Comparison of ENCODE assay signal across 8 cellular contexts in genomic region chr1:246567258-246568235, GRCh38. TPM values are rescaled to one million over a fixed set of nuclear protein-coding genes. Genes with fewer than 3 reads are reported as not detected.
DNase-seq lines count a peak whose midpoint lies in the region; ATAC-seq and TF ChIP-seq lines count a peak whose summit lies in the region.

No MANE protein-coding gene starts in this region.

- H3K27me3 Mint-ChIP-seq in IgD-negative memory B cell (no peaks in the 10 kb centered on the region), activated B cell treated with CpG ODN at 0.5 μM for 24 hours (no peaks in the 10 kb centered on the region)

- H3K27ac Mint-ChIP-seq in IgD-negative memory B cell (peak overlapping the region; percentile 91 to 96 (median 95)), activated B cell treated with CpG ODN at 0.5 μM for 24 hours (peak overlapping the region; percentile 97)

- TF ChIP-seq EP300 in gastroesophageal sphincter (IDR thresholded peaks at IDR 0.05): no peak

- TF ChIP-seq CTCF in activated B cell treated with CpG ODN at 0.5 μM for 24 hours (IDR thresholded peaks at IDR 0.05): no peak
- TF ChIP-seq CTCF in gastroesophageal sphincter (IDR thresholded peaks at IDR 0.05): no peak
- no peak for TF ChIP-seq CTCF in gastrocnemius medialis (IDR thresholded peaks at IDR 0.05 in 4 of 5, conservative IDR thresholded peaks at IDR 0.05 in 1 of 5)
- TF ChIP-seq CTCF in GM10266 (IDR thresholded peaks at IDR 0.05; ENCODE audit: control insufficient read depth, insufficient read depth, low read depth, missing control alignments): no peak

- intact Hi-C loops in activated B cell treated with CpG ODN at 0.5 μM for 24 hours (cut with micrococcal nuclease): loop anchor here (1.0 to 10.0 kb wide), 7 partner anchors 33 to 1703 kb away; partner anchors contain the start of genes HNRNPU and ZNF669
- intact Hi-C loops in gastrocnemius medialis (cut with DNase I; ENCODE audit: low total_unique reads): loop anchor here (2.0 to 10.0 kb wide), 7 partner anchors 41 to 1733 kb away; partner anchors contain the start of genes AHCTF1, COX20 and ZNF669

- TF ChIP-seq POLR2A in gastroesophageal sphincter (IDR thresholded peaks at IDR 0.05) (no peak), gastrocnemius medialis (IDR thresholded peaks at IDR 0.05) (no peak)

- peak overlapping the region; percentile 58 to 85 for H3K4me3 ChIP-seq in gastroesophageal sphincter
- H3K4me3 ChIP-seq in gastrocnemius medialis: peak overlapping the region; percentile 84 to 100 (median 95)

- H3K36me3 ChIP-seq in gastroesophageal sphincter (peaks cover 0 to 15% of the 10 kb centered on the region in 2 donors), gastrocnemius medialis (peaks cover 0 to 19% of the 10 kb centered on the region in 2 donors)

- peak overlapping the region; percentile 95 to 100 (median 98) for H3K4me3 Mint-ChIP-seq in IgD-negative memory B cell
- peak overlapping the region; percentile 99 for H3K4me3 Mint-ChIP-seq in activated B cell treated with CpG ODN at 0.5 μM for 24 hours

- H3K4me1 Mint-ChIP-seq in IgD-negative memory B cell (peaks cover 38 to 43% (median 42%) of the 10 kb centered on the region in 3 donors), activated B cell treated with CpG ODN at 0.5 μM for 24 hours (peaks cover 71% of the 10 kb centered on the region)

- CTCF ChIA-PET in activated B cell treated with CpG ODN at 0.5 μM for 24 hours (lab: Charles Lee): no interaction called here

- 6 to 10% methylated on average over 11 to 13 of the region's 13 CpGs for WGBS in gastroesophageal sphincter (ENCODE audit: low coverage in 1 of 2), 2 donors

- peak overlapping the region; percentile 78 to 99 (median 98) for H3K27ac ChIP-seq in gastroesophageal sphincter
- H3K27ac ChIP-seq in gastrocnemius medialis: peak overlapping the region; percentile 90 to 99 (median 96)

- POLR2A ChIA-PET in activated B cell treated with CpG ODN at 0.5 μM for 24 hours (lab: Charles Lee): interaction anchor here (0.6 to 3.9 kb wide), 5 partner anchors 13 to 116 kb away, joined by 3 to 34 read pairs (median 5); partner anchors contain the start of gene SMYD3

- DNase-seq in Caki2 (ENCODE audit: low read depth): peak; percentile 37
- no peak for DNase-seq in activated B cell treated with CpG ODN at 0.5 μM for 24 hours
- no peak for DNase-seq in gastrocnemius medialis
- no peak for DNase-seq in anterior cingulate cortex (lab: John Stamatoyannopoulos, UW)
- DNase-seq in NCI-H187 (lab: John Stamatoyannopoulos, UW): no peak
- DNase-seq in GM10266 (ENCODE audit: extremely low spot score): no peak

- no peaks in the 10 kb centered on the region for H3K27me3 ChIP-seq in gastroesophageal sphincter
- no peaks in the 10 kb centered on the region for H3K27me3 ChIP-seq in gastrocnemius medialis

- no peak for ATAC-seq in activated B cell treated with CpG ODN at 0.5 μM for 24 hours (ENCODE audit: low read depth)
- no peak for ATAC-seq in gastroesophageal sphincter
- ATAC-seq in gastrocnemius medialis: peak in 1 of 2 donors; percentile 5

- in situ Hi-C loops in Caki2 (cut with HindIII; ENCODE audit: low pct_unique_long_range_greater_than_20kb, low sequenced_read_pairs): no loop called here
- in situ Hi-C loops in gastrocnemius medialis (cut with MboI; ENCODE audit: low sequenced_read_pairs in 4 of 4): loop anchor here in 1 of 4 donors (10.0 kb wide), 1 partner anchor 127 kb away; no protein-coding TSS in a partner anchor

- H3K9me3 ChIP-seq in gastroesophageal sphincter: no peaks in the 10 kb centered on the region
- no peaks in the 10 kb centered on the region for H3K9me3 ChIP-seq in gastrocnemius medialis

- H3K4me1 ChIP-seq in gastroesophageal sphincter (peaks cover 8 to 74% (median 19%) of the 10 kb centered on the region in 3 donors), gastrocnemius medialis (peaks cover 57 to 67% of the 10 kb centered on the region in 2 donors)

- H3K9me3 Mint-ChIP-seq in IgD-negative memory B cell: peaks cover 0 to 1% (median 0%) of the 10 kb centered on the region in 3 donors
- H3K9me3 Mint-ChIP-seq in activated B cell treated with CpG ODN at 0.5 μM for 24 hours: no peaks in the 10 kb centered on the region

- peaks cover 2% of the 10 kb centered on the region for H3K36me3 Mint-ChIP-seq in IgD-negative memory B cell
- peaks cover 23% of the 10 kb centered on the region for H3K36me3 Mint-ChIP-seq in activated B cell treated with CpG ODN at 0.5 μM for 24 hours (ENCODE audit: low read depth)

RNA-seq across cellular contexts. Expression of gene CNST, which starts 1.3 kb away (rescaled TPM):
- 8.9 and 10.8 TPM in 2 replicates for total RNA-seq in Caki2 (2014; rRNA removed; shearing (Covaris generic); ENCODE audit: low replicate concordance)
- 51.6 TPM for polyA plus RNA-seq in IgD-negative memory B cell
- total RNA-seq in activated B cell treated with CpG ODN at 0.5 μM for 24 hours: 30.2 and 35.2 TPM in 2 replicates
- total RNA-seq in gastroesophageal sphincter: 10 to 100 TPM; 41.6 to 81.9 (median 65.6) TPM
- 100 to 1,000 TPM in 1 of 4 donors, 10 to 100 TPM in 3; 62.7 to 105 (median 81.5) TPM for total RNA-seq in gastrocnemius medialis

RNA-seq across cellular contexts. Expression of gene TFB2M, which starts 1.5 kb away (rescaled TPM):
- total RNA-seq in Caki2 (2014; rRNA removed; shearing (Covaris generic); ENCODE audit: low replicate concordance): 4.7 and 8.0 TPM in 2 replicates
- 19.1 TPM for polyA plus RNA-seq in IgD-negative memory B cell
- total RNA-seq in activated B cell treated with CpG ODN at 0.5 μM for 24 hours: 15.9 and 18.3 TPM in 2 replicates
- 10 to 100 TPM in 2 of 4 donors, 1 to 10 TPM in 2; 7.4 to 12.8 (median 10.2) TPM for total RNA-seq in gastroesophageal sphincter
- total RNA-seq in gastrocnemius medialis: 10 to 100 TPM; 18.9 to 33.1 (median 21.2) TPM
